ENCODE assay signal across 11 cellular contexts in genomic region chr12:19190292-19191031, GRCh38.
DNase-seq lines count a peak whose midpoint lies in the region; ATAC-seq and TF ChIP-seq lines count a peak whose summit lies in the region.
"Had no signal": no experiment of that assay in that cellular context is flagged by ENCODE, and none has a peak within 500 bp of the region (broad histone marks: within the 10 kb centered on the region; RNA-seq: fewer than 3 reads in every experiment).

No MANE protein-coding gene starts in this region.

- H3K27me3 Mint-ChIP-seq in endothelial cell (ENCODE audit: unreplicated experiment): no peaks in the 10 kb centered on the region

- DNase-seq in GM03348 (ENCODE audit: low spot score) (peak; percentile 39), NOMO-1 treated with DMSO at 0.1 percent for 48 hours (lab: John Stamatoyannopoulos, UW; ENCODE audit: unreplicated experiment) (peak; percentile 89), endothelial cell (ENCODE audit: low spot score) (no peak)
- DNase-seq in activated CD4-positive, alpha-beta T cell treated with anti-CD3 and anti-CD28 coated beads for 1 hour: no peak
- no peak for DNase-seq in activated naive CD4-positive, alpha-beta T cell (lab: John Stamatoyannopoulos, UW)
- no peak for DNase-seq in stimulated activated CD4-positive, alpha-beta T cell treated with anti-CD3 and anti-CD28 coated beads, Interleukin-4, amount 100 ng/mL, for 24 hours
- DNase-seq: DMS153; effector memory CD4-positive, alpha-beta T cell; NCI-H526 treated with DMSO at 0.1 percent for 48 hours had no signal

- H3K4me3 ChIP-seq in muscle layer of duodenum (ENCODE audit: low read depth in 1 of 2, low read length in 2 of 2): no peak overlapping the region

- no peaks in the 10 kb centered on the region for H3K36me3 ChIP-seq in muscle layer of duodenum (ENCODE audit: control insufficient read depth in 1 of 2, insufficient read depth in 2 of 2, low read length in 2 of 2)

- ATAC-seq in HG03457 (IDR thresholded peaks at IDR 0.05; ENCODE audit: unreplicated experiment): no peak

- H3K4me3 Mint-ChIP-seq in endothelial cell (ENCODE audit: unreplicated experiment): no peak overlapping the region

- H3K27ac Mint-ChIP-seq in endothelial cell (ENCODE audit: unreplicated experiment): peak overlapping the region; percentile 16

- TF ChIP-seq CTCF in endothelial cell (IDR thresholded peaks at IDR 0.05; ENCODE audit: unreplicated experiment): no peak

- no peaks in the 10 kb centered on the region for H3K27me3 ChIP-seq in muscle layer of duodenum (ENCODE audit: low read depth, low read length)

- no peaks in the 10 kb centered on the region for H3K36me3 Mint-ChIP-seq in endothelial cell (ENCODE audit: low read depth, unreplicated experiment)

- peak overlapping the region; percentile 42 for H3K27ac ChIP-seq in muscle layer of duodenum (ENCODE audit: low read length)

- peaks cover 12 to 22% of the 10 kb centered on the region in 2 donors for H3K4me1 ChIP-seq in muscle layer of duodenum (ENCODE audit: control insufficient read depth in 1 of 2, insufficient read depth in 2 of 2, low read length in 2 of 2)

- no peaks in the 10 kb centered on the region for H3K9me3 ChIP-seq in muscle layer of duodenum (ENCODE audit: control insufficient read depth in 1 of 2, low read length in 2 of 2)

- no peaks in the 10 kb centered on the region for H3K9me3 Mint-ChIP-seq in endothelial cell (ENCODE audit: unreplicated experiment)

- peaks cover 20% of the 10 kb centered on the region for H3K4me1 Mint-ChIP-seq in endothelial cell (ENCODE audit: unreplicated experiment)

Comparison
In these comparisons a context has a peak if more than half of its experiments do, and no peak if none do; other contexts are left out.
1. DNase-seq: peak in GM03348 (single experiment) and NOMO-1 treated with DMSO at 0.1 percent for 48 hours (single experiment); none in endothelial cell (single experiment), activated CD4-positive, alpha-beta T cell treated with anti-CD3 and anti-CD28 coated beads for 1 hour (single experiment), activated naive CD4-positive, alpha-beta T cell (0 of 4) and stimulated activated CD4-positive, alpha-beta T cell treated with anti-CD3 and anti-CD28 coated beads, Interleukin-4, amount 100 ng/mL, for 24 hours (single experiment).